In the genomic region with DNA sequence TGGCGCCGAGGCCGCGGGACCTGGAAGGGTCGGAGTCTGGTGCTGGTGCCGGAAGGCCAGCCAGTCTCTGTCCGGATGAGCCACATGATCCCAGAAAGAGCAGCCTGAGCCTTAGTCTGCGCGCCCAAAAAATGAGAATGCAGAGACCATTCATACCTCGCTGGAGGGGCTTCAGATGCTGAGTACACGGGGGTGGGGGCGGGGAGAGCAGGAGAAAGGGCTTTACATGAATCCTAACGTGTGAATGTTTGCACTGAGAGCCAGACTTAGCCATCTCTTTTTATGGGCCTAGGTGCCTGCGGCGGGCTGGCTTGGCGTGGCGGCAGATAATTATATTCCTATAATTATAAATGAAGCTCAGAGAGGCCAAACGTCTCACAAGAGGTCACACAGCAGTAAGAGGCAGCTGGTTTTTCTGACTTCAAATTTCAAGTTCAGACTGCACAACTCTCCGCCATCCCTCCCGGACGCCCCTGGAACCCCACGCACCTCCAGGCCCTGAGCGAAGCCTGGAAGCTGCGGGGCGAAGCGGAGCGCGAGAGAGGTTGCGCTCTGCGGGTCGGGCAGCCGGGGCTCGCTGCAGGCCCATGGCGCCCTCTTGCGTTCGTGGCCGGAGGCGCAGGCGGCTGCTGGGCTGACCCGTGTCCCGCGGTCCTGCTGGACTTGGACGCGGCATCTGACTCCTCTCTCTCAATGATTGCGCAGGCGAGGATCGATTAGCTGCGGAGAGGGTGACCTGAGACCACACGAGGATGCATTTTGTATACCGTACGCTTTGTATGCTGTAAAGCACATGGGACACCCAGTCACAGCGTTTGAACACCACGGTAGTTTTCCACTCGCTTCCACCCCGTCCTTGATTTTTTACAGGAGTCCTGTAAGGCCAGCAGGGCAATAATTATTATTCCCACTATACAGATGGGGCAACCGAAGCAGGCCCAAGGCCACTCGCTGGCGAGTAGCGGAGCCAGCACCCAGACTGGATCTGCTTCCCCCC, we compare ENCODE assay signal across 8 cellular contexts.
DNase-seq lines count a peak whose midpoint lies in the region; ATAC-seq and TF ChIP-seq lines count a peak whose summit lies in the region.

No MANE protein-coding gene starts in this region.

- no peaks in the 10 kb centered on the region for H3K9me3 Mint-ChIP-seq in activated naive CD4-positive, alpha-beta T cell treated with anti-CD3 and anti-CD28 coated beads, Interleukin-2, amount 50 U/mL, for 72 hours

- no peak overlapping the region for H2AFZ ChIP-seq in osteoblast (ENCODE audit: low read length)

- peak; percentile 84 to 88 for ATAC-seq in activated naive CD4-positive, alpha-beta T cell treated with anti-CD3 and anti-CD28 coated beads, Interleukin-2, amount 50 U/mL, for 72 hours

- H3K4me1 ChIP-seq in SJSA1 (replicated peaks): no peaks in the 10 kb centered on the region; the same call in 1 of the 2 replicates
- peaks cover 6% of the 10 kb centered on the region for H3K4me1 ChIP-seq in osteoblast (ENCODE audit: insufficient read depth, low read length)
- peaks cover 0 to 26% (median 22%) of the 10 kb centered on the region in 4 donors for H3K4me1 ChIP-seq in tibial artery

- no peak overlapping the region for H3K4me3 ChIP-seq in SJSA1
- peak overlapping the region; percentile 40 for H3K4me3 ChIP-seq in osteoblast (ENCODE audit: insufficient read depth, low read length)
- peak overlapping the region; percentile 43 to 57 for H3K4me3 ChIP-seq in tibial artery

- H3K9me3 ChIP-seq in SJSA1 (replicated peaks) (no peaks in the 10 kb centered on the region), osteoblast (ENCODE audit: low read depth, low read length) (no peaks in the 10 kb centered on the region), tibial artery (no peaks in the 10 kb centered on the region)

- H3K4me2 ChIP-seq in osteoblast (ENCODE audit: insufficient read depth, low read length): peak overlapping the region; percentile 66

- H3K36me3 Mint-ChIP-seq in activated naive CD4-positive, alpha-beta T cell treated with anti-CD3 and anti-CD28 coated beads, Interleukin-2, amount 50 U/mL, for 72 hours: no peaks in the 10 kb centered on the region

- H4K20me1 ChIP-seq in osteoblast (ENCODE audit: insufficient read depth, low read length): no peaks in the 10 kb centered on the region

- H3K36me3 ChIP-seq in SJSA1 (no peaks in the 10 kb centered on the region), osteoblast (ENCODE audit: insufficient read depth, low read length) (no peaks in the 10 kb centered on the region), tibial artery (no peaks in the 10 kb centered on the region)

- H3K27ac ChIP-seq in SJSA1: no peak overlapping the region
- no peak overlapping the region for H3K27ac ChIP-seq in osteoblast (ENCODE audit: low read depth, low read length)
- peak overlapping the region; percentile 34 to 64 for H3K27ac ChIP-seq in tibial artery

- peak; percentile 85 for TF ChIP-seq CTCF in osteoblast (IDR thresholded peaks at IDR 0.05; ENCODE audit: extremely low read depth, low read depth, low read length)
- peak; percentile 98 to 100 for TF ChIP-seq CTCF in tibial artery (IDR thresholded peaks at IDR 0.05)

- no peak overlapping the region for H3K27ac Mint-ChIP-seq in activated naive CD4-positive, alpha-beta T cell treated with anti-CD3 and anti-CD28 coated beads, Interleukin-2, amount 50 U/mL, for 72 hours

- DNase-seq in NCI-H2107 treated with DMSO at 0.1 percent for 48 hours (lab: John Stamatoyannopoulos, UW; ENCODE audit: unreplicated experiment): peak; percentile 13
- DNase-seq in NCI-H2107 (lab: John Stamatoyannopoulos, UW): no peak
- peak; percentile 25 for DNase-seq in HT1080 (ENCODE audit: low read depth)
- peak; percentile 70 to 73 for DNase-seq in SJSA1 (ENCODE audit: low read depth in 1 of 2, low spot score in 2 of 2)
- DNase-seq in activated naive CD4-positive, alpha-beta T cell treated with anti-CD3 and anti-CD28 coated beads, Interleukin-2, amount 50 U/mL, for 72 hours (ENCODE audit: low spot score in 2 of 2): peak; percentile 68 to 86
- peak; percentile 39 to 89 (median 76) for DNase-seq in head of caudate nucleus
- DNase-seq in osteoblast (ENCODE audit: insufficient read length, low spot score, missing footprints): peak; percentile 99
- DNase-seq in tibial artery: peak; percentile 75 to 86

- intact Hi-C loops in head of caudate nucleus (cut with DNase I) (loop anchor here (5.0 kb wide), 1 partner anchor 273 kb away; a partner anchor contains a TSS), tibial artery (cut with DNase I; ENCODE audit: low total_unique reads) (loop anchor here (2.0 to 10.0 kb wide), 3 partner anchors 274 to 526 kb away; no protein-coding TSS in a partner anchor)

- H3K79me2 ChIP-seq in osteoblast (ENCODE audit: insufficient read depth, low read length): no peaks in the 10 kb centered on the region

- H3K27me3 ChIP-seq in SJSA1 (replicated peaks) (no peaks in the 10 kb centered on the region), osteoblast (ENCODE audit: insufficient read depth, low read length) (peaks cover 69% of the 10 kb centered on the region), tibial artery (peaks cover 0 to 42% of the 10 kb centered on the region in 2 donors)

Comparison
In these comparisons a context has a peak if more than half of its experiments do, and no peak if none do; other contexts are left out.
1. H3K27ac ChIP-seq: peak in tibial artery (2 of 2); none in SJSA1 (single experiment) and osteoblast (single experiment).